20 cellular contexts compared by ENCODE assay signal in the genomic region with DNA sequence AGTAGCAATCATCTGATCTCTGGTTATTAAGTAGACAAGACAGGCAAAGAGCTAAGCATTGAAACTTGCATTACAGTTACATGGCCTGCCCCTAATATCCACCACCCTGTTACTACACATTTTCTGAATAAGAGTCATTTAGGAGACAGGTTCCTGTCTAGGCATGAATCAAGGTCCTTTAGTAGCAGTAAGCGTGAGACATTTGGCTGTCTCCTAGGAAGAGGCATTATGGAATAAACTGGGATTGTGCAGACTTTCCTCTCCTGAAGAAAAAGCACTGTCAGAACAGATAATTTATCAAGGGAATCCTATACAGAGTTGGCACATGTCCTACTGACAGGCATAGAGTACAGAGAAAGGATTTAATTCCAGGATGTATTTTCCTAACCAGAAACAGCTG.
A peak's percentile ranks its signal among the peaks of the same experiment; 100 is the strongest.
DNase-seq lines count a peak whose midpoint lies in the region; ATAC-seq and TF ChIP-seq lines count a peak whose summit lies in the region.
"Had no signal": no experiment of that assay in that cellular context is flagged by ENCODE, and none has a peak within 500 bp of the region (broad histone marks: within the 10 kb centered on the region; RNA-seq: fewer than 3 reads in every experiment).

No MANE protein-coding gene starts in this region.

- no peaks in the 10 kb centered on the region for H3K27me3 Mint-ChIP-seq in type B pancreatic cell
- H3K27me3 Mint-ChIP-seq in naive thymus-derived CD8-positive, alpha-beta T cell, result peaks cover 0 to 6% (median 0%) of the 10 kb centered on the region in 5 donors
- H3K27me3 Mint-ChIP-seq: CD4-positive, alpha-beta T cell had no signal

- no peaks in the 10 kb centered on the region for H3K27me3 ChIP-seq in mammary epithelial cell (ENCODE audit: insufficient read depth, low read length)
- no peaks in the 10 kb centered on the region for H3K27me3 ChIP-seq in breast epithelium
- no peaks in the 10 kb centered on the region for H3K27me3 ChIP-seq in foreskin keratinocyte
- H3K27me3 ChIP-seq in neural cell (ENCODE audit: insufficient read depth, low read depth, low read length), result no peaks in the 10 kb centered on the region
- no peaks in the 10 kb centered on the region for H3K27me3 ChIP-seq in MM.1S (replicated peaks; ENCODE audit: insufficient read depth, low read length)
- H3K27me3 ChIP-seq: BLaER1 treated with 17β-estradiol and CSF1 and Interleukin-3, amounts not matched to agents 10 nM and 100 nM had no signal

- TF ChIP-seq RAD21 in neural cell (conservative IDR thresholded peaks at IDR 0.05), result no peak

- H3K79me2 ChIP-seq in mammary epithelial cell (ENCODE audit: insufficient read depth, low read length) (no peaks in the 10 kb centered on the region), neural cell (replicated peaks; ENCODE audit: insufficient read depth, low read length) (no peaks in the 10 kb centered on the region), MM.1S (ENCODE audit: low read length) (no peaks in the 10 kb centered on the region)

- peak; percentile 85 for TF ChIP-seq EP300 in neural cell (conservative IDR thresholded peaks at IDR 0.05; ENCODE audit: poor library complexity, severe bottlenecking)

- peaks cover 8% of the 10 kb centered on the region for H3K9me3 Mint-ChIP-seq in type B pancreatic cell
- peaks cover 3 to 26% (median 9%) of the 10 kb centered on the region in 9 donors for H3K9me3 Mint-ChIP-seq in naive thymus-derived CD8-positive, alpha-beta T cell

- POLR2A ChIA-PET in naive thymus-derived CD8-positive, alpha-beta T cell (lab: Charles Lee), result no interaction called here

- dilution Hi-C loops in mammary epithelial cell (cut with HindIII; ENCODE audit: low sequenced_read_pairs), result no loop called here

- H4K20me1 ChIP-seq in mammary epithelial cell (ENCODE audit: insufficient read depth, low read length) (no peaks in the 10 kb centered on the region), neural cell (ENCODE audit: insufficient read depth) (no peaks in the 10 kb centered on the region), MM.1S (ENCODE audit: insufficient read depth, low read length) (no peaks in the 10 kb centered on the region)
- H4K20me1 ChIP-seq: BLaER1 treated with 17β-estradiol and CSF1 and Interleukin-3, amounts not matched to agents 10 nM and 100 nM had no signal

- peak; percentile 67 for ATAC-seq in foreskin keratinocyte
- ATAC-seq in naive thymus-derived CD8-positive, alpha-beta T cell, result no peak
- ATAC-seq: A549; CD8-positive, alpha-beta T cell had no signal

- H3F3A ChIP-seq in neural cell (ENCODE audit: insufficient read depth, low read length, poor library complexity, severe bottlenecking) (no peaks in the 10 kb centered on the region), MM.1S (ENCODE audit: insufficient read depth, low read length) (no peaks in the 10 kb centered on the region)

- intact Hi-C loops in mammary epithelial cell (cut with micrococcal nuclease), result no loop called here
- intact Hi-C loops in breast epithelium (cut with DNase I; ENCODE audit: low total_unique reads), result no loop called here

- no TSS peak for BruUV-seq in mammary epithelial cell (replicated peaks; lab: Mats Ljungman, UMichigan)

- H3K4me3 Mint-ChIP-seq in type B pancreatic cell, result peak overlapping the region; percentile 29
- H3K4me3 Mint-ChIP-seq in naive thymus-derived CD8-positive, alpha-beta T cell, result no peak overlapping the region
- H3K4me3 Mint-ChIP-seq: B cell; CD4-positive, alpha-beta T cell; CD8-positive, alpha-beta T cell had no signal

- CTCF ChIA-PET in mammary epithelial cell (lab: Charles Lee; ENCODE audit: low non-redundant PET), result no interaction called here

- H3K27ac ChIP-seq in mammary epithelial cell (ENCODE audit: insufficient read depth, low read depth, low read length) (no peak overlapping the region), breast epithelium (no peak overlapping the region), foreskin keratinocyte (no peak overlapping the region), neural cell (ENCODE audit: low read length) (peak overlapping the region; percentile 44), MM.1S (ENCODE audit: low read length) (no peak overlapping the region)
- H3K27ac ChIP-seq: 22Rv1; A549; BLaER1 treated with 17β-estradiol and CSF1 and Interleukin-3, amounts not matched to agents 10 nM and 100 nM; C4-2B had no signal

- H3K9me2 ChIP-seq in neural cell (ENCODE audit: insufficient read depth, low read length) (no peaks in the 10 kb centered on the region), MM.1S (replicated peaks; ENCODE audit: insufficient read depth, low read length) (no peaks in the 10 kb centered on the region)

- 57% methylated on average over 1 of the region's 1 CpG for WGBS in mammary epithelial cell (ENCODE audit: low coverage, missing lambda C conversion rate)

- H2AFZ ChIP-seq in mammary epithelial cell (ENCODE audit: low read depth, low read length) (peak overlapping the region; percentile 66), neural cell (ENCODE audit: low read depth, low read length) (no peak overlapping the region), MM.1S (ENCODE audit: low read length) (no peak overlapping the region)

- H3K36me3 ChIP-seq in mammary epithelial cell (ENCODE audit: insufficient read depth, low read length) (no peaks in the 10 kb centered on the region), breast epithelium (no peaks in the 10 kb centered on the region), neural cell (ENCODE audit: insufficient read depth, low read length) (no peaks in the 10 kb centered on the region), MM.1S (replicated peaks; ENCODE audit: insufficient read depth, low read length) (no peaks in the 10 kb centered on the region)
- H3K36me3 ChIP-seq: BLaER1 treated with 17β-estradiol and CSF1 and Interleukin-3, amounts not matched to agents 10 nM and 100 nM had no signal

- peaks cover 4% of the 10 kb centered on the region for H3K4me1 Mint-ChIP-seq in type B pancreatic cell (ENCODE audit: unreplicated experiment)
- no peaks in the 10 kb centered on the region for H3K4me1 Mint-ChIP-seq in naive thymus-derived CD8-positive, alpha-beta T cell
- H3K4me1 Mint-ChIP-seq: B cell had no signal

- no peak for TF ChIP-seq POLR2A in breast epithelium (IDR thresholded peaks at IDR 0.05)

- DNase-seq in mammary epithelial cell, result peak; percentile 52
- DNase-seq in breast epithelium (ENCODE audit: low spot score in 2 of 2), result no peak
- peak; percentile 54 to 75 for DNase-seq in foreskin keratinocyte
- DNase-seq in type B pancreatic cell (ENCODE audit: extremely low spot score, unreplicated experiment), result no peak
- DNase-seq in naive thymus-derived CD8-positive, alpha-beta T cell, result no peak
- no peak for DNase-seq in MM.1S
- no peak for DNase-seq in NCI-H774 (lab: John Stamatoyannopoulos, UW)
- DNase-seq: AML-193; Caco-2; Calu3; CD4-positive, alpha-beta T cell; CD8-positive, alpha-beta T cell; DMS79 treated with DMSO at 0.1 percent for 48 hours; GF-D8 had no signal

- no peak for TF ChIP-seq CTCF in mammary epithelial cell (conservative IDR thresholded peaks at IDR 0.05 in 1 of 2, IDR thresholded peaks at IDR 0.05 in 1 of 2; ENCODE audit: extremely low read depth in 1 of 2, insufficient read depth in 1 of 2, low read depth in 1 of 2, low read length in 2 of 2)
- no peak for TF ChIP-seq CTCF in breast epithelium (IDR thresholded peaks at IDR 0.05)
- TF ChIP-seq CTCF in foreskin keratinocyte (conservative IDR thresholded peaks at IDR 0.05), result no peak
- no peak for TF ChIP-seq CTCF in neural cell (IDR thresholded peaks at IDR 0.05; ENCODE audit: poor library complexity, severe bottlenecking)
- no peak for TF ChIP-seq CTCF in type B pancreatic cell (conservative IDR thresholded peaks at IDR 0.05)
- TF ChIP-seq CTCF in MM.1S (IDR thresholded peaks at IDR 0.05; ENCODE audit: low read length), result no peak

- H3K4me3 ChIP-seq in mammary epithelial cell (replicated peaks in 1 of 3; ENCODE audit: insufficient read depth in 1 of 3, low read depth in 2 of 3, low read length in 3 of 3), result no peak overlapping the region
- H3K4me3 ChIP-seq in breast epithelium, result no peak overlapping the region
- no peak overlapping the region for H3K4me3 ChIP-seq in neural cell (ENCODE audit: low read length)
- no peak overlapping the region for H3K4me3 ChIP-seq in MM.1S (ENCODE audit: low read length)
- H3K4me3 ChIP-seq: A549; BLaER1 treated with 17β-estradiol and CSF1 and Interleukin-3, amounts not matched to agents 10 nM and 100 nM had no signal

- peak overlapping the region; percentile 78 for H3K27ac Mint-ChIP-seq in type B pancreatic cell
- H3K27ac Mint-ChIP-seq in naive thymus-derived CD8-positive, alpha-beta T cell, result no peak overlapping the region
- H3K27ac Mint-ChIP-seq: B cell; CD4-positive, alpha-beta T cell; CD8-positive, alpha-beta T cell had no signal

- H3K9ac ChIP-seq in mammary epithelial cell (ENCODE audit: insufficient read depth, low read length) (no peak overlapping the region), neural cell (ENCODE audit: low read length) (no peak overlapping the region), MM.1S (ENCODE audit: low read length) (no peak overlapping the region)
- H3K9ac ChIP-seq: BLaER1 treated with 17β-estradiol and CSF1 and Interleukin-3, amounts not matched to agents 10 nM and 100 nM had no signal

- H3K4me2 ChIP-seq in mammary epithelial cell (ENCODE audit: insufficient read depth, low read depth, low read length) (peak overlapping the region; percentile 13), neural cell (ENCODE audit: low read length) (no peak overlapping the region), MM.1S (ENCODE audit: low read depth, low read length) (no peak overlapping the region)
- H3K4me2 ChIP-seq: A549; BLaER1 treated with 17β-estradiol and CSF1 and Interleukin-3, amounts not matched to agents 10 nM and 100 nM had no signal

- H3K4me1 ChIP-seq in mammary epithelial cell (ENCODE audit: insufficient read depth, low read length) (peaks cover 11% of the 10 kb centered on the region), breast epithelium (no peaks in the 10 kb centered on the region), foreskin keratinocyte (peaks cover 15% of the 10 kb centered on the region), MM.1S (ENCODE audit: low read length) (no peaks in the 10 kb centered on the region)
- H3K4me1 ChIP-seq: A549, Caco-2 had no signal

- in situ Hi-C loops in mammary epithelial cell (cut with MboI; ENCODE audit: low sequenced_read_pairs in 2 of 2), result no loop called here

- H3K36me3 Mint-ChIP-seq in type B pancreatic cell, result no peaks in the 10 kb centered on the region
- peaks cover 0 to 4% (median 0%) of the 10 kb centered on the region in 3 donors for H3K36me3 Mint-ChIP-seq in naive thymus-derived CD8-positive, alpha-beta T cell
- H3K36me3 Mint-ChIP-seq: CD8-positive, alpha-beta T cell had no signal

- H3K9me3 ChIP-seq in mammary epithelial cell (replicated peaks; ENCODE audit: insufficient read depth, low read length), result no peaks in the 10 kb centered on the region
- peaks cover 1 to 6% of the 10 kb centered on the region in 2 donors for H3K9me3 ChIP-seq in breast epithelium
- no peaks in the 10 kb centered on the region for H3K9me3 ChIP-seq in neural cell (ENCODE audit: low read length)
- no peaks in the 10 kb centered on the region for H3K9me3 ChIP-seq in MM.1S (replicated peaks; ENCODE audit: insufficient read depth, low read length)
- H3K9me3 ChIP-seq: A549, Caco-2 had no signal

TF ChIP-seq in neural cell, 6 proteins besides CTCF, POLR2A, EP300 and RAD21 (continues in another document):
- TF ChIP-seq TAF1 (IDR thresholded peaks at IDR 0.05; ENCODE audit: low read depth) (no peak), SMC3 (conservative IDR thresholded peaks at IDR 0.05; ENCODE audit: poor library complexity) (no peak)

Comparison
In these comparisons a context has a peak if more than half of its experiments do, and no peak if none do; other contexts are left out.
1. DNase-seq: peak in mammary epithelial cell (single experiment) and foreskin keratinocyte (2 of 2); none in breast epithelium (0 of 2), type B pancreatic cell (single experiment), naive thymus-derived CD8-positive, alpha-beta T cell (0 of 10), MM.1S (single experiment) and NCI-H774 (single experiment).